ENCODE assay signal across 31 cellular contexts in genomic region chr1:211200311-211200710, GRCh38.
"Had no signal": no experiment of that assay in that cellular context is flagged by ENCODE, and none has a peak within 500 bp of the region (broad histone marks: within the 10 kb centered on the region; RNA-seq: fewer than 3 reads in every experiment).

No MANE protein-coding gene starts in this region.

- DNase-seq: activated CD4-positive, alpha-beta memory T cell treated with anti-CD3 and anti-CD28 coated beads for 36 hours; activated CD4-positive, alpha-beta T cell treated with anti-CD3 and anti-CD28 coated beads for 36 hours; activated CD4-positive, alpha-beta T cell treated with anti-CD3 and anti-CD28 coated beads, Interleukin-2, amount 10 ng/mL, durations not matched to agents 24 days and 14 days; activated CD4-positive, CD25-positive, alpha-beta regulatory T cell; activated CD4-positive, CD25-positive, alpha-beta regulatory T cell treated with anti-CD3 and anti-CD28 coated beads, Interleukin-2, amount 50 U/mL, for 72 hours; activated CD8-positive, alpha-beta memory T cell treated with anti-CD3 and anti-CD28 coated beads, Interleukin-2, amount 10 ng/mL, durations not matched to agents 7 days and 5 days; activated CD8-positive, alpha-beta memory T cell treated with anti-CD3 and anti-CD28 coated beads, Interleukin-2, amount 50 U/mL, for 4 hours; activated CD8-positive, alpha-beta T cell treated with anti-CD3 and anti-CD28 coated beads, Interleukin-2, amount 10 ng/mL, durations not matched to agents 7 days and 5 days; activated effector memory CD4-positive, alpha-beta T cell treated with anti-CD3 and anti-CD28 coated beads, Interleukin-2, amount 50 U/mL, for 16 hours; activated naive CD4-positive, alpha-beta T cell treated with anti-CD3 and anti-CD28 coated beads for 36 hours; activated naive CD8-positive, alpha-beta T cell treated with anti-CD3 and anti-CD28 coated beads for 36 hours; activated naive CD8-positive, alpha-beta T cell treated with anti-CD3 and anti-CD28 coated beads, Interleukin-2, amount 50 U/mL, for 24 hours; activated T-cell treated with anti-CD3 and anti-CD28 coated beads, Interleukin-2, amount 50 U/mL, for 1 hour; activated T-cell treated with anti-CD3 and anti-CD28 coated beads, Interleukin-2, amount 50 U/mL, for 48 hours; adrenal gland; amygdala; aorta; body of pancreas; caudate nucleus; cortex of kidney; dermis blood vessel endothelial cell; effector CD4-positive, alpha-beta T cell; effector memory CD8-positive, alpha-beta T cell; erythroblast; foreskin keratinocyte; gastrocnemius medialis; glutamatergic neuron; heart left ventricle; T-helper 17 cell; T1000 had no signal

- H3K4me3 ChIP-seq: adrenal gland, body of pancreas, esophagus muscularis mucosa, gastrocnemius medialis, heart left ventricle had no signal

- ATAC-seq: activated CD4-positive, alpha-beta T cell treated with anti-CD3 and anti-CD28 coated beads for 36 hours; activated CD8-positive, alpha-beta memory T cell treated with anti-CD3 and anti-CD28 coated beads, Interleukin-2, amount 10 ng/mL, durations not matched to agents 7 days and 5 days; activated CD8-positive, alpha-beta T cell treated with anti-CD3 and anti-CD28 coated beads, Interleukin-2, amount 10 ng/mL, durations not matched to agents 7 days and 5 days; activated naive CD8-positive, alpha-beta T cell treated with anti-CD3 and anti-CD28 coated beads, Interleukin-2, amount 50 U/mL, for 24 hours; body of pancreas; effector memory CD8-positive, alpha-beta T cell; foreskin keratinocyte; gastrocnemius medialis; heart left ventricle; T-helper 17 cell had no signal
